In the genomic region with DNA sequence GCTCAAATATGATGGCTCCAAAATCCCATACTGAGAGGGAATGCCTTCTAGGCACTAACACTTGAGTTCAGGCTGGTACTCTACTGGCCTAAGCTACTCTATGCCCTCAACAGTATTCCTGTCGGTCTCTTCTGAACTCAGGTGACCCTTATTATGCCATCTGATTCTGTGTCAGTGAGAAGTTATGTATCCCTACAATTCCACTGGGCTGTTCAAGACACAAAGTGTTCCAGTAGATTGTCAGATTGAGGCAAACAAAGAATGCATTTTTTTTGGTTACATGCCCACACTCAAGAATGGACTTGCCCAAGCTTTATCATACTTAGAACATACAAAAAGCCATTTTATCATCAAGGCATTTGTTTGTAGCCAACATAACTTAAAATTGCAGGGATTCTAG, we compare ENCODE assay signal across 25 cellular contexts.
"Had no signal": no experiment of that assay in that cellular context is flagged by ENCODE, and none has a peak within 500 bp of the region (broad histone marks: within the 10 kb centered on the region; RNA-seq: fewer than 3 reads in every experiment).

No MANE protein-coding gene starts in this region.

- DNase-seq: dorsolateral prefrontal cortex; effector CD4-positive, alpha-beta T cell; gastrocnemius medialis; head of caudate nucleus; kidney; mesenchymal stem cell; mucosa of descending colon; naive B cell; right lobe of liver; small intestine; stimulated activated CD4-positive, alpha-beta T cell treated with anti-CD3 and anti-CD28 coated beads, Interleukin-15, amount 100 ng/mL, for 24 hours; stimulated activated CD4-positive, alpha-beta T cell treated with anti-CD3 and anti-CD28 coated beads, Interleukin-4, amount 100 ng/mL, for 1 hour; stimulated activated naive CD4-positive, alpha-beta T cell treated with Interleukin-2 at 50 U/mL for 16 hours; stomach; thyroid gland had no signal

- H3K36me3 ChIP-seq: esophagus muscularis mucosa, gastrocnemius medialis, right lobe of liver, stomach, thyroid gland had no signal

- H3K9me3 ChIP-seq: esophagus muscularis mucosa, gastrocnemius medialis, mucosa of descending colon, right lobe of liver, thyroid gland had no signal

- H3K4me3 ChIP-seq: dorsolateral prefrontal cortex, esophagus muscularis mucosa, gastrocnemius medialis, lung, mucosa of descending colon, right lobe of liver, stomach, thyroid gland had no signal

- H3K4me3 Mint-ChIP-seq: mesothelial cell of epicardium; naive B cell; natural killer cell treated with Interleukin-12 subunit alpha and Interleukin-12 subunit beta and Interleukin-15 and Interleukin-18, amount 100 ng/mL, for 72 hours; neural crest cell; stimulated activated effector memory CD8-positive, alpha-beta T cell treated with anti-CD3 and anti-CD28 coated beads, Interleukin-12 subunit alpha, Interleukin-12 subunit beta, amount 100 ng/mL, for 72 hours; type B pancreatic cell had no signal

- H3K4me1 ChIP-seq: esophagus muscularis mucosa, gastrocnemius medialis, parathyroid adenoma, right lobe of liver, stomach, thyroid gland had no signal

- ATAC-seq: gastrocnemius medialis; left lobe of liver; mucosa of descending colon; natural killer cell treated with Interleukin-12 subunit alpha and Interleukin-12 subunit beta and Interleukin-15 and Interleukin-18, amount 100 ng/mL, for 72 hours; right lobe of liver; stimulated activated effector memory CD8-positive, alpha-beta T cell treated with anti-CD3 and anti-CD28 coated beads, Interleukin-12 subunit alpha, Interleukin-12 subunit beta, amount 100 ng/mL, for 72 hours had no signal

- H3K27ac Mint-ChIP-seq: mesothelial cell of epicardium; naive B cell; natural killer cell treated with Interleukin-12 subunit alpha and Interleukin-12 subunit beta and Interleukin-15 and Interleukin-18, amount 100 ng/mL, for 72 hours; progenitor cell of endocrine pancreas; stimulated activated effector memory CD8-positive, alpha-beta T cell treated with anti-CD3 and anti-CD28 coated beads, Interleukin-12 subunit alpha, Interleukin-12 subunit beta, amount 100 ng/mL, for 72 hours; type B pancreatic cell had no signal

- H3K9ac ChIP-seq: parathyroid adenoma had no signal

- H3K27ac ChIP-seq: dorsolateral prefrontal cortex, esophagus muscularis mucosa, gastrocnemius medialis, parathyroid adenoma, right lobe of liver, stomach, thyroid gland had no signal

- H3K9me3 Mint-ChIP-seq: mesothelial cell of epicardium, neural crest cell, type B pancreatic cell had no signal

- H3K27me3 ChIP-seq: esophagus muscularis mucosa, gastrocnemius medialis, right lobe of liver, stomach, thyroid gland had no signal

- H3K27me3 Mint-ChIP-seq: naive B cell; natural killer cell treated with Interleukin-12 subunit alpha and Interleukin-12 subunit beta and Interleukin-15 and Interleukin-18, amount 100 ng/mL, for 72 hours; progenitor cell of endocrine pancreas; type B pancreatic cell had no signal

- H3K36me3 Mint-ChIP-seq: mesothelial cell of epicardium; naive B cell; natural killer cell treated with Interleukin-12 subunit alpha and Interleukin-12 subunit beta and Interleukin-15 and Interleukin-18, amount 100 ng/mL, for 72 hours; stimulated activated effector memory CD8-positive, alpha-beta T cell treated with anti-CD3 and anti-CD28 coated beads, Interleukin-12 subunit alpha, Interleukin-12 subunit beta, amount 100 ng/mL, for 72 hours; type B pancreatic cell had no signal

- H3K4me1 Mint-ChIP-seq: mesothelial cell of epicardium; naive B cell; neural crest cell; stimulated activated effector memory CD8-positive, alpha-beta T cell treated with anti-CD3 and anti-CD28 coated beads, Interleukin-12 subunit alpha, Interleukin-12 subunit beta, amount 100 ng/mL, for 72 hours had no signal
